In the genomic region with DNA sequence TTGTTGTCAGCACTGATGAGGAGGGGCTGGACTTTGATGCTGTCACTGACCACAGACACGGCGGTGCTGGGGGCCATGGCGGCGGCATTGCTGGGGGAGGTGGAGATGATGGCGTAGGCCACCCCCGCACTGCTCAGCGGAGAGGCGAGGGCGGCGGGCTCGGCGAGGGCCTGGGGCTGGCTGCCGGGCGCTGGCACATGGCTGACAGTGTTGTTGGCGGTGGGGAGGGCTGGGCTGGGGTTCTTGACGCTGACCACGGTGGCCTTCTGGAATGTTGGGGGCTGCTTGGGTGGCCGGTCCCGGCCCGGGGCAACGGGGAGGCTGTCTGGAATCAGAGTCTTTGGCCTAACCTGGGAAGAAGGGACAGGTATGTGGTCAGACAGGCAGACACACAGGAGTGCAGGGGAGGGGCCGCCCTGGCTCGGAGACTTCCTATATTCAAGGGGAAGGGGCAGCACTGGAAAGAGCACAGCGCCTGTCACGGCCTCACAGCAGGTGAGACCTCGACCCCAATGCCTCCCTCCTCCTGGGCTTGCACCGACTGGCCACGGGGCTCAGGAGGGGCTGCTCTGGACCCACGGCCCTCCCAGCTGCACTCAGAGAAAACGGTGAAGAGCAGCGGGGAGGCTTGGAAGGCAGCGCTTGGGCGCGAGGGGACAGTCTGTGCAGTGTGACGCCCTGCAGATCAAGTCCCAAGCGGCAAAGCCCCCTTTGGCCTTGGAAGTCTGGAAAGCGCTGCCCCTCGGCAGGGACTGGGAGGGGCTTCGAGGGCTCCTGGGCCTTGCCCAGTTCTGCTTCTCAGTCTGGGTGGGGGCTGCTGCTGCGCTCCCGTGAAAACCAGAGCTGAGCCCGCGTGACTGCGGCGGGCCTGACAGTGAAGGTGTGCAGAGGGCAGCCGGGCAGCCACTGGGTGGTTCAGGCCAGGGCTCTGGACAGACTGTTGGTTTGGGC, we compare ENCODE assay signal across 18 cellular contexts.
A peak's percentile ranks its signal among the peaks of the same experiment; 100 is the strongest.
DNase-seq lines count a peak whose midpoint lies in the region; ATAC-seq, FAIRE-seq and TF ChIP-seq lines count a peak whose summit lies in the region.
"Had no signal": no experiment of that assay in that cellular context is flagged by ENCODE, and none has a peak within 500 bp of the region (broad histone marks: within the 10 kb centered on the region; RNA-seq: fewer than 3 reads in every experiment).

No MANE protein-coding gene starts in this region.

- H2AFZ ChIP-seq in HepG2 (ENCODE audit: low read length): no peak overlapping the region
- H2AFZ ChIP-seq in neuronal stem cell (ENCODE audit: low read length): no peak overlapping the region
- H2AFZ ChIP-seq: PC-9 had no signal

- no peak for TF ChIP-seq POLR2A in right lobe of liver (IDR thresholded peaks at IDR 0.05)
- TF ChIP-seq POLR2A in HepG2 (IDR thresholded peaks at IDR 0.05; ENCODE audit: insufficient read depth in 1 of 2, low read depth in 2 of 2, low read length in 2 of 2): no peak
- TF ChIP-seq POLR2A in lower leg skin (IDR thresholded peaks at IDR 0.05): no peak
- TF ChIP-seq POLR2A in prostate gland (IDR thresholded peaks at IDR 0.05): no peak

- H2BK120ac ChIP-seq in neuronal stem cell (ENCODE audit: low read depth, low read length): no peak overlapping the region

- peak overlapping the region; percentile 39 for H2BK5ac ChIP-seq in neuronal stem cell (ENCODE audit: low read length)

- peak overlapping the region; percentile 38 for H3K14ac ChIP-seq in neuronal stem cell (ENCODE audit: low read length)

- H3K27me3 ChIP-seq in right lobe of liver (no peaks in the 10 kb centered on the region), HepG2 (ENCODE audit: control insufficient read depth in 1 of 2, insufficient read depth in 2 of 2, low read length in 2 of 2) (peaks cover 12 to 61% of the 10 kb centered on the region in 2 experiments), neuronal stem cell (ENCODE audit: control insufficient read depth in 3 of 3, insufficient read depth in 3 of 3, low read depth in 1 of 3, low read length in 3 of 3) (no peaks in the 10 kb centered on the region), upper lobe of right lung (no peaks in the 10 kb centered on the region), prostate gland (replicated peaks; ENCODE audit: insufficient read depth) (no peaks in the 10 kb centered on the region)

- in situ Hi-C loops in HepG2 (cut with HindIII; ENCODE audit: extremely low pct_ligation_motif_present, low pct_unique_long_range_greater_than_20kb): no loop called here

- H3K27ac ChIP-seq in right lobe of liver: no peak overlapping the region
- no peak overlapping the region for H3K27ac ChIP-seq in HepG2 (ENCODE audit: extremely low read length, insufficient read depth, low read length)
- H3K27ac ChIP-seq in coronary artery: no peak overlapping the region
- no peak overlapping the region for H3K27ac ChIP-seq in neuronal stem cell (replicated peaks; ENCODE audit: low read length)
- no peak overlapping the region for H3K27ac ChIP-seq in upper lobe of right lung
- no peak overlapping the region for H3K27ac ChIP-seq in prostate gland
- H3K27ac ChIP-seq: HL-60, PC-9, SK-N-MC had no signal

- DNase-seq in right lobe of liver (peak in 2 of 3 donors; percentile 39 to 46), HepG2 (ENCODE audit: low spot score) (no peak), coronary artery (ENCODE audit: low spot score) (peak; percentile 64), neuronal stem cell (ENCODE audit: low spot score) (no peak), upper lobe of right lung (peak; percentile 54), lower leg skin (ENCODE audit: low spot score in 2 of 2) (no peak), NCI-H446 treated with DMSO at 0.1 percent for 48 hours (lab: John Stamatoyannopoulos, UW) (no peak), prostate gland (ENCODE audit: low spot score) (no peak)
- DNase-seq: EL, NCI-H1417 treated with DMSO at 0.1 percent for 48 hours, NCI-H2029, NCI-H2171 treated with DMSO at 0.1 percent for 48 hours, NCI-H774, PC-9 had no signal

- no peak overlapping the region for H3K9ac ChIP-seq in HepG2 (ENCODE audit: insufficient read depth, low read depth, low read length)
- peak overlapping the region; percentile 70 for H3K9ac ChIP-seq in neuronal stem cell (ENCODE audit: low read depth, low read length, poor library complexity)

- H3K36me3 ChIP-seq in right lobe of liver (no peaks in the 10 kb centered on the region), HepG2 (replicated peaks in 1 of 2; ENCODE audit: control insufficient read depth in 1 of 2, insufficient read depth in 2 of 2, low read length in 2 of 2) (no peaks in the 10 kb centered on the region), neuronal stem cell (replicated peaks in 1 of 2; ENCODE audit: control insufficient read depth in 2 of 2, insufficient read depth in 2 of 2, low read length in 2 of 2) (peaks cover 49 to 95% of the 10 kb centered on the region in 2 donors), upper lobe of right lung (no peaks in the 10 kb centered on the region), prostate gland (no peaks in the 10 kb centered on the region)

- no peak overlapping the region for H3K23ac ChIP-seq in neuronal stem cell (ENCODE audit: low read depth, low read length, poor library complexity)

- CTCF ChIA-PET in HepG2 (lab: Yijun Ruan, JAX; ENCODE audit: low intra/inter-chr PET ratio, low total read pairs): no interaction called here

- no TSS peak for BruUV-seq in HepG2 (replicated peaks; lab: Mats Ljungman, UMichigan)

- H2BK15ac ChIP-seq in neuronal stem cell (ENCODE audit: low read length): no peak overlapping the region

- no peak overlapping the region for H3K4ac ChIP-seq in neuronal stem cell (ENCODE audit: low read length)

- H3K79me1 ChIP-seq in neuronal stem cell (ENCODE audit: low read depth, low read length): peaks cover 23% of the 10 kb centered on the region

- ATAC-seq in right lobe of liver (no peak), HepG2 (no peak), upper lobe of right lung (no peak)
- ATAC-seq: HCT116 had no signal

- H4K91ac ChIP-seq in neuronal stem cell (ENCODE audit: low read depth, low read length, poor library complexity): no peak overlapping the region

- TF ChIP-seq EP300 in HepG2 (IDR thresholded peaks at IDR 0.05; ENCODE audit: low read depth in 2 of 2, low read length in 2 of 2) (no peak), HepG2 (CRISPR knock-in tag; IDR thresholded peaks at IDR 0.05; ENCODE audit: borderline replicate concordance) (no peak)

- TF ChIP-seq RAD21 in HepG2 (CRISPR knock-in tag; IDR thresholded peaks at IDR 0.05): no peak

- H3K4me3 ChIP-seq in right lobe of liver: no peak overlapping the region
- no peak overlapping the region for H3K4me3 ChIP-seq in HepG2 (replicated peaks in 1 of 3; ENCODE audit: insufficient read depth in 1 of 3, low read depth in 2 of 3, low read length in 3 of 3)
- no peak overlapping the region for H3K4me3 ChIP-seq in coronary artery
- H3K4me3 ChIP-seq in neuronal stem cell (ENCODE audit: low read length in 2 of 2): no peak overlapping the region
- H3K4me3 ChIP-seq in upper lobe of right lung: no peak overlapping the region
- H3K4me3 ChIP-seq in lower leg skin (ENCODE audit: low read depth, poor library complexity, severe bottlenecking): no peak overlapping the region
- H3K4me3 ChIP-seq in prostate gland: no peak overlapping the region
- H3K4me3 ChIP-seq: PC-9, SK-N-MC had no signal

- no peak overlapping the region for H2AK5ac ChIP-seq in neuronal stem cell (ENCODE audit: low read depth, low read length)

- H4K20me1 ChIP-seq in HepG2 (ENCODE audit: insufficient read depth, low read length): peaks cover 3% of the 10 kb centered on the region; the same call in 1 of the 2 replicates

- H2BK12ac ChIP-seq in neuronal stem cell (ENCODE audit: low read length): peak overlapping the region; percentile 90

- WGBS in right lobe of liver (ENCODE audit: insufficient coverage, low coverage, low lambda C conversion rate, missing lambda C conversion rate): 45% methylated on average over 5 of the region's 46 CpGs
- WGBS in HepG2 (ENCODE audit: low lambda C conversion rate): 12% methylated on average over 11 of the region's 46 CpGs
- WGBS in neuronal stem cell (ENCODE audit: extremely low coverage in 2 of 2, insufficient read length in 2 of 2, insufficient replicate concordance in 1 of 2), 2 donors: no CpG with 5 or more reads among the region's 46 CpGs
- WGBS in lower leg skin, 2 donors: 71 to 82% methylated on average over 35 to 43 of the region's 46 CpGs
- WGBS in prostate gland: 82% methylated on average over 45 of the region's 46 CpGs

- no peak for FAIRE-seq in HepG2 (lab: Jason Lieb, UNC)
- FAIRE-seq: HTR-8/SVneo had no signal

- intact Hi-C loops in right lobe of liver (cut with DNase I): no loop called here
- intact Hi-C loops in HepG2 (cut with micrococcal nuclease; ENCODE audit: unreplicated experiment): no loop called here
- intact Hi-C loops in upper lobe of right lung (cut with DNase I): no loop called here
- intact Hi-C loops in lower leg skin (cut with DNase I; ENCODE audit: low total_unique reads): no loop called here
- intact Hi-C loops in prostate gland (cut with DNase I): no loop called here

- TF ChIP-seq CTCF in right lobe of liver (IDR thresholded peaks at IDR 0.05) (no peak), HepG2 (CRISPR knock-in tag; IDR thresholded peaks at IDR 0.05) (no peak), coronary artery (IDR thresholded peaks at IDR 0.05) (no peak), upper lobe of right lung (IDR thresholded peaks at IDR 0.05) (no peak), lower leg skin (IDR thresholded peaks at IDR 0.05) (no peak), prostate gland (IDR thresholded peaks at IDR 0.05) (no peak)

- H4K8ac ChIP-seq in neuronal stem cell (ENCODE audit: low read depth, low read length): no peak overlapping the region

- no peaks in the 10 kb centered on the region for H3K79me2 ChIP-seq in HepG2 (ENCODE audit: insufficient read depth, low read length)

- POLR2A ChIA-PET in HepG2 (lab: Yijun Ruan, JAX): no interaction called here

- no peaks in the 10 kb centered on the region for H3K9me3 ChIP-seq in right lobe of liver
- H3K9me3 ChIP-seq in HepG2 (ENCODE audit: low read length): no peaks in the 10 kb centered on the region; the same call in 1 of the 2 replicates
- peaks cover 17 to 20% of the 10 kb centered on the region in 2 donors for H3K9me3 ChIP-seq in neuronal stem cell (replicated peaks in 1 of 2; ENCODE audit: control insufficient read depth in 2 of 2, insufficient read depth in 1 of 2, low read depth in 1 of 2, low read length in 2 of 2)
- no peaks in the 10 kb centered on the region for H3K9me3 ChIP-seq in upper lobe of right lung
- H3K9me3 ChIP-seq in prostate gland: no peaks in the 10 kb centered on the region

- H3K4me1 ChIP-seq in right lobe of liver (no peaks in the 10 kb centered on the region), HepG2 (ENCODE audit: insufficient read depth, low read length) (no peaks in the 10 kb centered on the region), neuronal stem cell (ENCODE audit: control insufficient read depth in 2 of 2, insufficient read depth in 1 of 2, low read depth in 1 of 2, low read length in 2 of 2) (no peaks in the 10 kb centered on the region), upper lobe of right lung (no peaks in the 10 kb centered on the region), prostate gland (replicated peaks) (no peaks in the 10 kb centered on the region)

- H3K4me2 ChIP-seq in HepG2 (ENCODE audit: low read depth, low read length): no peak overlapping the region
- no peak overlapping the region for H3K4me2 ChIP-seq in neuronal stem cell (ENCODE audit: insufficient read depth, low read length, poor library complexity, severe bottlenecking)
- H3K4me2 ChIP-seq: PC-9 had no signal

- H3K18ac ChIP-seq in neuronal stem cell (ENCODE audit: low read length): peak overlapping the region; percentile 57

Comparison
In these comparisons a context has a peak if more than half of its experiments do, and no peak if none do; other contexts are left out.
1. DNase-seq: peak in right lobe of liver (2 of 3), coronary artery (single experiment) and upper lobe of right lung (single experiment); none in HepG2 (single experiment), neuronal stem cell (single experiment), lower leg skin (0 of 2), NCI-H446 treated with DMSO at 0.1 percent for 48 hours (single experiment) and prostate gland (single experiment).